Comparison of ENCODE assay signal across 8 cellular contexts in the genomic region with DNA sequence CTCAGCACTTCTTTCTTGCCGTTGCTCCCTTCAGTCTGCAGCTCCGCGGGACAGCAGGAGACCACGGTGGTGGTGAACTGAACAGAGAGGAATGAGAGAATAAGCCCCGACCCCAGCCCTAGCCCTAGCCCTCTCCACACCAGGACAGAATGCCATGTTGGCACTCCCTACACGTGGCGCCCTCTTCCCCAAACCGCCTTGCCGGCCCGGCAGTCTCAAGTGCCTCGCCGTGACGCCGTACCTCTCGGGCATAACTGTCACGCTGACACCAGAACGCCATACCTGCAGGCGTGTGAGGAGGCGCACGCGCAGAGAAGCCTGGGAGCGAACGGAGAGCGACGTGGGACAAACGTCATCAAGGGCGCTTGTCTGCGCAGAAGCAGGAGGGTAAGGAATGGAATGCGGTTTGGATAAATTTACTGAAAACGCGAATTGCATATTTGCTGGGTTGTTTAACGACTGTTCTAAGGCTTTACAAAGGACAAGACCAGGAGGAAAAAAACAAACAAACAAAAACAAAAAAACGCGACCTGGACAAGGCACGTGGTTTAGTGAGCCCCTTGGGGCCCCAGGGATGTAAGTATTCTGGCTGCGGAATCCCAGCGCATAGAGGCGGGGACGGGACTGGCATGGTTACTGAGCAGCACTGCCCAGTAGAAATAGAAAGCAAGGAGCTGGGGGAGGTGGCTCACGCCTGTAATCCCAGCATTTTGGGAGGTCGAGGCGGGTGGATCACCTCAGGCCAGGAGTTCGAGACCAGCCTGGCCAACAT. TPM values are rescaled to one million over a fixed set of nuclear protein-coding genes. Genes with fewer than 3 reads are reported as not detected.
DNase-seq lines count a peak whose midpoint lies in the region; ATAC-seq and TF ChIP-seq lines count a peak whose summit lies in the region.

A gene with protein sequence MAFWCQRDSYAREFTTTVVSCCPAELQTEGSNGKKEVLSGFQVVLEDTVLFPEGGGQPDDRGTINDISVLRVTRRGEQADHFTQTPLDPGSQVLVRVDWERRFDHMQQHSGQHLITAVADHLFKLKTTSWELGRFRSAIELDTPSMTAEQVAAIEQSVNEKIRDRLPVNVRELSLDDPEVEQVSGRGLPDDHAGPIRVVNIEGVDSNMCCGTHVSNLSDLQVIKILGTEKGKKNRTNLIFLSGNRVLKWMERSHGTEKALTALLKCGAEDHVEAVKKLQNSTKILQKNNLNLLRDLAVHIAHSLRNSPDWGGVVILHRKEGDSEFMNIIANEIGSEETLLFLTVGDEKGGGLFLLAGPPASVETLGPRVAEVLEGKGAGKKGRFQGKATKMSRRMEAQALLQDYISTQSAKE (minus strand): TSS at position 294 of the 772 bp plus-strand sequence. CDS start 14 bp downstream, at position 280.

- ATAC-seq in HG03558 (IDR thresholded peaks at IDR 0.05; ENCODE audit: extremely low read depth, unreplicated experiment) (peak; percentile 51), left lung (peak; percentile 97)

- H3K4me3 ChIP-seq in AG10803 (ENCODE audit: low read length) = peak within 1 kb of the TSS; percentile 86
- peak within 1 kb of the TSS; percentile 66 to 79 for H3K4me3 ChIP-seq in left lung

- peaks cover 6 to 8% of the 10 kb centered on the region in 2 donors for H3K4me1 ChIP-seq in left lung

- DNase-seq in AG10803 (ENCODE audit: low read depth) = peak; percentile 93
- peak; percentile 96 for DNase-seq in GM19240 (ENCODE audit: insufficient read length, low spot score)
- peak; percentile 69 for DNase-seq in NCI-H748 treated with DMSO at 0.1 percent for 48 hours (lab: John Stamatoyannopoulos, UW)
- DNase-seq in activated CD4-positive, alpha-beta T cell treated with anti-CD3 and anti-CD28 coated beads, Interleukin-2, amount 50 U/mL, for 24 hours (ENCODE audit: low read depth in 1 of 2, low spot score in 1 of 2) = peak; percentile 70 to 88
- peak; percentile 93 to 96 for DNase-seq in left lung
- peak; percentile 85 for DNase-seq in stimulated activated CD4-positive, alpha-beta T cell treated with anti-CD3 and anti-CD28 coated beads, Interleukin-2, amount 100 ng/mL, for 4 hours (ENCODE audit: low read depth)

- no peaks in the 10 kb centered on the region for H3K27me3 ChIP-seq in left lung

- peak within 1 kb of the TSS; percentile 81 for H3K27ac ChIP-seq in left lung

- peaks cover 38% of the 10 kb centered on the region for H3K36me3 Mint-ChIP-seq in dendritic cell treated with granulocyte-macrophage colony-stimulating factor and Interleukin-4, amounts not matched to agents 40 ng/mL and 50 ng/mL, for 4 days (ENCODE audit: low read depth)

- H3K9me3 Mint-ChIP-seq in dendritic cell treated with granulocyte-macrophage colony-stimulating factor and Interleukin-4, amounts not matched to agents 40 ng/mL and 50 ng/mL, for 4 days = no peaks in the 10 kb centered on the region

- H3K9me3 ChIP-seq in left lung = no peaks in the 10 kb centered on the region

- intact Hi-C loops in dendritic cell treated with granulocyte-macrophage colony-stimulating factor and Interleukin-4, amounts not matched to agents 40 ng/mL and 50 ng/mL, for 4 days (cut with micrococcal nuclease) = loop anchor here (2.0 kb wide), 1 partner anchor 16 kb away; the partner anchor contains the start of genes PTGES3L and RUNDC1
- intact Hi-C loops in left lung (cut with DNase I) = no loop called here

- H3K4me1 Mint-ChIP-seq in dendritic cell treated with granulocyte-macrophage colony-stimulating factor and Interleukin-4, amounts not matched to agents 40 ng/mL and 50 ng/mL, for 4 days (ENCODE audit: low read depth) = peaks cover 26% of the 10 kb centered on the region

- H3K27me3 Mint-ChIP-seq in dendritic cell treated with granulocyte-macrophage colony-stimulating factor and Interleukin-4, amounts not matched to agents 40 ng/mL and 50 ng/mL, for 4 days = no peaks in the 10 kb centered on the region

- TF ChIP-seq CTCF in AG10803 (conservative IDR thresholded peaks at IDR 0.05; ENCODE audit: low read length) (no peak), left lung (IDR thresholded peaks at IDR 0.05) (no peak)

- H3K36me3 ChIP-seq in left lung = peaks cover 0 to 28% of the 10 kb centered on the region in 2 donors

- H3K4me3 Mint-ChIP-seq in dendritic cell treated with granulocyte-macrophage colony-stimulating factor and Interleukin-4, amounts not matched to agents 40 ng/mL and 50 ng/mL, for 4 days = peak within 1 kb of the TSS; percentile 92

- peak within 1 kb of the TSS; percentile 88 for H3K27ac Mint-ChIP-seq in dendritic cell treated with granulocyte-macrophage colony-stimulating factor and Interleukin-4, amounts not matched to agents 40 ng/mL and 50 ng/mL, for 4 days

RNA-seq across cellular contexts. Expression of the gene that starts here (rescaled TPM):
- total RNA-seq in left lung = 10 to 100 TPM; 27.5 to 34.7 TPM

Comparison
In these comparisons a context has a peak if more than half of its experiments do, and no peak if none do; other contexts are left out.
1. Peak in every context shown above with its lines: DNase-seq, ATAC-seq, H3K4me3 ChIP-seq and H3K27ac ChIP-seq.